1 cellular context compared by ENCODE assay signal in genomic region chr4:40998680-40999358, GRCh38.
TF ChIP-seq lines count a peak whose summit lies in the region.

No MANE protein-coding gene starts in this region.

TF ChIP-seq in endothelial cell of umbilical vein, 7 proteins besides CTCF, POLR2A, EP300 and RAD21 (continued from another document):
- peak; percentile 62 for TF ChIP-seq FOS (IDR thresholded peaks at IDR 0.05; ENCODE audit: borderline replicate concordance, insufficient read depth, low read length)
- TF ChIP-seq EZH2 (IDR thresholded peaks at IDR 0.05; ENCODE audit: borderline replicate concordance, low read depth, low read length, severe bottlenecking): no peak
